35 cellular contexts compared by ENCODE assay signal in the genomic region with DNA sequence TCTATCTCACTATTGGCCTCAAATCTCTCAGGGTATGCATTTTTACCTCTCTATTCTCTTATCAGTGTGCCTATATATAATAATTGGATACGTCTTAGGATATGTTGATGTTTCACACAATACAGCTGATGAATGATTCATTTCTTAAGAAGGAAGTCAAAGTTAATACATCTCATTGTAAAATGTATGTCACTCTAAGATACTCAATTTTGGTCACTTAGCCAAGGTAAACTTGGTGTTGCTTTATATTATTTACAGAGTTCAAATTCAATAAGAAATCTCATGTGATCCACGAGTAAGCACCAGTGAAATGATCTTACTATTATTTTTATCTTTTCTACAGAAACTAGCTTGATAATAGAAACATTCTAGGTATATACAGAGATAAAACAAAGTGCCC.
"Had no signal": no experiment of that assay in that cellular context is flagged by ENCODE, and none has a peak within 500 bp of the region (broad histone marks: within the 10 kb centered on the region; RNA-seq: fewer than 3 reads in every experiment).

No MANE protein-coding gene starts in this region.

- H3K4me3 Mint-ChIP-seq: activated B cell treated with CpG ODN at 0.5 μM for 24 hours; activated CD4-positive, alpha-beta memory T cell treated with anti-CD3 and anti-CD28 coated beads for 36 hours; activated CD4-positive, alpha-beta T cell treated with anti-CD3 and anti-CD28 coated beads, Interleukin-2, amount 10 ng/mL, durations not matched to agents 24 days and 14 days; activated CD8-positive, alpha-beta T cell treated with anti-CD3 and anti-CD28 coated beads for 36 hours; activated naive CD4-positive, alpha-beta T cell treated with anti-CD3 and anti-CD28 coated beads, Interleukin-2, amount 10 ng/mL, durations not matched to agents 7 days and 5 days; activated naive CD4-positive, alpha-beta T cell treated with anti-CD3 and anti-CD28 coated beads, Interleukin-2, amount 50 U/mL, for 24 hours; activated naive CD8-positive, alpha-beta T cell; activated naive CD8-positive, alpha-beta T cell treated with anti-CD3 and anti-CD28 coated beads, Interleukin-2, amount 10 ng/mL, durations not matched to agents 7 days and 5 days; activated naive CD8-positive, alpha-beta T cell treated with anti-CD3 and anti-CD28 coated beads, Interleukin-2, amount 50 U/mL, for 24 hours; activated T-cell treated with anti-CD3 and anti-CD28 coated beads, Interleukin-2, amount 50 U/mL, for 24 hours; brain; central memory CD8-positive, alpha-beta T cell; T-helper 1 cell treated with Interleukin-12 subunit alpha and Interleukin-12 subunit beta and Interleukin-4 antibody, amounts not matched to agents 30 μg/mL and 1 μg/mL, for 36 hours; T-helper 2 cell treated with Interferon-gamma antibody and Interleukin-4, amounts not matched to agents 5 μg/mL and 100 μg/mL, for 36 hours had no signal

- H3K27ac Mint-ChIP-seq: activated B cell treated with CpG ODN at 0.5 μM for 24 hours; activated CD4-positive, alpha-beta memory T cell treated with anti-CD3 and anti-CD28 coated beads for 36 hours; activated CD4-positive, alpha-beta T cell treated with anti-CD3 and anti-CD28 coated beads, Interleukin-2, amount 10 ng/mL, durations not matched to agents 24 days and 14 days; activated CD8-positive, alpha-beta T cell treated with anti-CD3 and anti-CD28 coated beads for 36 hours; activated naive CD4-positive, alpha-beta T cell treated with anti-CD3 and anti-CD28 coated beads, Interleukin-2, amount 10 ng/mL, durations not matched to agents 7 days and 5 days; activated naive CD4-positive, alpha-beta T cell treated with anti-CD3 and anti-CD28 coated beads, Interleukin-2, amount 50 U/mL, for 24 hours; activated naive CD8-positive, alpha-beta T cell; activated naive CD8-positive, alpha-beta T cell treated with anti-CD3 and anti-CD28 coated beads, Interleukin-2, amount 10 ng/mL, durations not matched to agents 7 days and 5 days; activated naive CD8-positive, alpha-beta T cell treated with anti-CD3 and anti-CD28 coated beads, Interleukin-2, amount 50 U/mL, for 24 hours; activated T-cell treated with anti-CD3 and anti-CD28 coated beads, Interleukin-2, amount 50 U/mL, for 24 hours; activated T-helper 2 cell treated with anti-CD3 and anti-CD28 coated beads, Interferon-gamma antibody, Interleukin-2, Interleukin-4, amounts not matched to agents 10 μg/mL and 5 μg/mL and 100 μg/mL, durations not matched to agents 14 hours and 24 hours and 36 hours; brain; T-helper 1 cell treated with Interleukin-12 subunit alpha and Interleukin-12 subunit beta and Interleukin-4 antibody, amounts not matched to agents 30 μg/mL and 1 μg/mL, for 36 hours; T-helper 2 cell treated with Interferon-gamma antibody and Interleukin-4, amounts not matched to agents 5 μg/mL and 100 μg/mL, for 36 hours had no signal

- H3K4me3 ChIP-seq: ascending aorta, cardiac muscle cell had no signal

- H3K4me1 Mint-ChIP-seq: activated B cell treated with CpG ODN at 0.5 μM for 24 hours; activated CD4-positive, alpha-beta T cell treated with anti-CD3 and anti-CD28 coated beads, Interleukin-2, amount 10 ng/mL, durations not matched to agents 24 days and 14 days; activated naive CD4-positive, alpha-beta T cell treated with anti-CD3 and anti-CD28 coated beads, Interleukin-2, amount 10 ng/mL, durations not matched to agents 7 days and 5 days; activated naive CD4-positive, alpha-beta T cell treated with anti-CD3 and anti-CD28 coated beads, Interleukin-2, amount 50 U/mL, for 24 hours; activated naive CD8-positive, alpha-beta T cell treated with anti-CD3 and anti-CD28 coated beads, Interleukin-2, amount 10 ng/mL, durations not matched to agents 7 days and 5 days; activated naive CD8-positive, alpha-beta T cell treated with anti-CD3 and anti-CD28 coated beads, Interleukin-2, amount 50 U/mL, for 24 hours; brain; central memory CD8-positive, alpha-beta T cell had no signal

- H3K27me3 ChIP-seq: ascending aorta, cardiac muscle cell had no signal

- ATAC-seq: activated CD8-positive, alpha-beta T cell treated with anti-CD3 and anti-CD28 coated beads for 36 hours; activated naive CD8-positive, alpha-beta T cell treated with anti-CD3 and anti-CD28 coated beads, Interleukin-2, amount 50 U/mL, for 24 hours had no signal

- H3K36me3 Mint-ChIP-seq: activated CD4-positive, alpha-beta memory T cell treated with anti-CD3 and anti-CD28 coated beads for 36 hours; activated naive CD4-positive, alpha-beta T cell treated with anti-CD3 and anti-CD28 coated beads, Interleukin-2, amount 10 ng/mL, durations not matched to agents 7 days and 5 days; activated naive CD4-positive, alpha-beta T cell treated with anti-CD3 and anti-CD28 coated beads, Interleukin-2, amount 50 U/mL, for 24 hours; activated naive CD8-positive, alpha-beta T cell; activated naive CD8-positive, alpha-beta T cell treated with anti-CD3 and anti-CD28 coated beads, Interleukin-2, amount 10 ng/mL, durations not matched to agents 7 days and 5 days; brain had no signal

- H3K9me3 Mint-ChIP-seq: activated B cell treated with CpG ODN at 0.5 μM for 24 hours; activated CD4-positive, alpha-beta T cell treated with anti-CD3 and anti-CD28 coated beads, Interleukin-2, amount 10 ng/mL, durations not matched to agents 24 days and 14 days; activated naive CD4-positive, alpha-beta T cell treated with anti-CD3 and anti-CD28 coated beads, Interleukin-2, amount 10 ng/mL, durations not matched to agents 7 days and 5 days; activated naive CD4-positive, alpha-beta T cell treated with anti-CD3 and anti-CD28 coated beads, Interleukin-2, amount 50 U/mL, for 24 hours; activated naive CD8-positive, alpha-beta T cell treated with anti-CD3 and anti-CD28 coated beads, Interleukin-2, amount 10 ng/mL, durations not matched to agents 7 days and 5 days; activated naive CD8-positive, alpha-beta T cell treated with anti-CD3 and anti-CD28 coated beads, Interleukin-2, amount 50 U/mL, for 24 hours; activated T-helper 2 cell treated with anti-CD3 and anti-CD28 coated beads, Interferon-gamma antibody, Interleukin-2, Interleukin-4, amounts not matched to agents 10 μg/mL and 5 μg/mL and 100 μg/mL, durations not matched to agents 14 hours and 24 hours and 36 hours; central memory CD8-positive, alpha-beta T cell had no signal

- H3K36me3 ChIP-seq: ascending aorta, cardiac muscle cell had no signal

- H3K4me1 ChIP-seq: ascending aorta had no signal

- DNase-seq: activated B cell treated with CpG ODN at 0.5 μM for 24 hours; activated CD4-positive, alpha-beta memory T cell treated with anti-CD3 and anti-CD28 coated beads for 36 hours; activated CD4-positive, alpha-beta T cell treated with anti-CD3 and anti-CD28 coated beads for 4 hours; activated CD4-positive, alpha-beta T cell treated with anti-CD3 and anti-CD28 coated beads, Interleukin-2, amount 10 ng/mL, durations not matched to agents 24 days and 14 days; activated CD4-positive, alpha-beta T cell treated with anti-CD3 and anti-CD28 coated beads, Interleukin-2, amount 50 U/mL, for 1 hour; activated CD4-positive, alpha-beta T cell treated with anti-CD3 and anti-CD28 coated beads, Interleukin-2, amount 50 U/mL, for 4 hours; activated CD4-positive, CD25-positive, alpha-beta regulatory T cell treated with anti-CD3 and anti-CD28 coated beads, Interleukin-2, amount 50 U/mL, for 72 hours; activated CD8-positive, alpha-beta memory T cell treated with anti-CD3 and anti-CD28 coated beads, Interleukin-2, amount 50 U/mL, for 48 hours; activated CD8-positive, alpha-beta T cell treated with anti-CD3 and anti-CD28 coated beads for 36 hours; activated effector memory CD4-positive, alpha-beta T cell treated with Interleukin-2 at 50 U/mL for 16 hours; activated gamma-delta T cell; activated naive CD4-positive, alpha-beta T cell treated with anti-CD3 and anti-CD28 coated beads, Interleukin-2, amount 10 ng/mL, durations not matched to agents 7 days and 5 days; activated naive CD4-positive, alpha-beta T cell treated with Interleukin-2 at 50 U/mL for 16 hours; activated naive CD8-positive, alpha-beta T cell treated with anti-CD3 and anti-CD28 coated beads, Interleukin-2, amount 10 ng/mL, durations not matched to agents 7 days and 5 days; activated naive CD8-positive, alpha-beta T cell treated with anti-CD3 and anti-CD28 coated beads, Interleukin-2, amount 50 U/mL, for 24 hours; activated T-cell treated with anti-CD3 and anti-CD28 coated beads, Interleukin-2, amount 50 U/mL, for 24 hours; activated T-cell treated with anti-CD3 and anti-CD28 coated beads, Interleukin-2, amount 50 U/mL, for 48 hours; amygdala; anterior cingulate cortex; caudate nucleus; cerebellar nuclear complex; T-helper 2 cell; T-helper 9 cell had no signal

- H3K27me3 Mint-ChIP-seq: activated B cell treated with CpG ODN at 0.5 μM for 24 hours; activated CD4-positive, alpha-beta memory T cell treated with anti-CD3 and anti-CD28 coated beads for 36 hours; activated CD4-positive, alpha-beta T cell treated with anti-CD3 and anti-CD28 coated beads, Interleukin-2, amount 10 ng/mL, durations not matched to agents 24 days and 14 days; activated CD8-positive, alpha-beta T cell treated with anti-CD3 and anti-CD28 coated beads for 36 hours; activated naive CD4-positive, alpha-beta T cell treated with anti-CD3 and anti-CD28 coated beads, Interleukin-2, amount 10 ng/mL, durations not matched to agents 7 days and 5 days; activated naive CD4-positive, alpha-beta T cell treated with anti-CD3 and anti-CD28 coated beads, Interleukin-2, amount 50 U/mL, for 24 hours; activated naive CD8-positive, alpha-beta T cell; activated naive CD8-positive, alpha-beta T cell treated with anti-CD3 and anti-CD28 coated beads, Interleukin-2, amount 10 ng/mL, durations not matched to agents 7 days and 5 days; activated naive CD8-positive, alpha-beta T cell treated with anti-CD3 and anti-CD28 coated beads, Interleukin-2, amount 50 U/mL, for 24 hours; activated T-cell treated with anti-CD3 and anti-CD28 coated beads, Interleukin-2, amount 50 U/mL, for 24 hours; brain; central memory CD8-positive, alpha-beta T cell had no signal

- H3K27ac ChIP-seq: ascending aorta, cardiac muscle cell, VCaP had no signal

- FAIRE-seq: bronchial epithelial cell, TTC549 had no signal
